In the genomic region with DNA sequence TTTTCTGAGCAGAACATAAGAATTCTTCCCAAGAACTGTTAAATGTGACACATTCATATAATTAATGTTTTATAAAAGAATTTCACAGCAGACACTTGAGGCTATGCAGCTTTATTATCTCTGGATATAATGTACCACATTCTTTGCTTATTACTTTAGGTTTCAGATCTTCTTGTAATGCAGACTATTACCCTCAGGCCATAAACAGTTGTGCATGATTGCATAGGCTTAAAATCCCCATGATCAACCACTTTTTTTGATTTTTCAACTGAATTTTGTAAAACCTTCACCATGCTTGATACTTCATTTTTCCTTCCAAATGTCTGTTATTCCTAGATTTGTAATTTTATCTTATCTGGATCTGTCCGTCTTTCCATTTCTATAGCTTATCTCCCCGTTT, we compare ENCODE assay signal across 26 cellular contexts.
DNase-seq lines count a peak whose midpoint lies in the region; ATAC-seq, FAIRE-seq and TF ChIP-seq lines count a peak whose summit lies in the region.
"Had no signal": no experiment of that assay in that cellular context is flagged by ENCODE, and none has a peak within 500 bp of the region (broad histone marks: within the 10 kb centered on the region; RNA-seq: fewer than 3 reads in every experiment).

No MANE protein-coding gene starts in this region.

- DNase-seq in ELR (ENCODE audit: low read depth), result peak; percentile 42
- peak; percentile 75 for DNase-seq in dedifferentiated amniotic fluid mesenchymal stem cell (ENCODE audit: extremely low spot score)
- DNase-seq in HepG2 (ENCODE audit: low spot score), result no peak
- DNase-seq in CD8-positive, alpha-beta T cell, result no peak
- DNase-seq in SIG-M5 (lab: John Stamatoyannopoulos, UW), result no peak
- DNase-seq: 8988T; ACHN; AML-193; BE2C; Calu3; CD4-positive, alpha-beta T cell; COR-L47; DMS53; DND-41; GF-D8; GOT3; HFFc6 had no signal

- no peaks in the 10 kb centered on the region for H3K27me3 ChIP-seq in SU-DHL-6 (ENCODE audit: low read length)
- no peaks in the 10 kb centered on the region for H3K27me3 ChIP-seq in HepG2 (ENCODE audit: control insufficient read depth in 1 of 2, insufficient read depth in 2 of 2, low read length in 2 of 2)
- H3K27me3 ChIP-seq in CD8-positive, alpha-beta T cell (ENCODE audit: insufficient read depth, low read length), result no peaks in the 10 kb centered on the region
- H3K27me3 ChIP-seq: BE2C; BLaER1 treated with 17β-estradiol and CSF1 and Interleukin-3, amounts not matched to agents 10 nM and 100 nM had no signal

- TF ChIP-seq CTCF in SU-DHL-6 (IDR thresholded peaks at IDR 0.05; ENCODE audit: insufficient read depth, low read length, poor library complexity, severe bottlenecking) (no peak), HepG2 (CRISPR knock-in tag; IDR thresholded peaks at IDR 0.05) (no peak)
- TF ChIP-seq CTCF in CD8-positive, alpha-beta T cell (IDR thresholded peaks at IDR 0.05), result no peak

- no peak overlapping the region for H3K4me3 Mint-ChIP-seq in CD8-positive, alpha-beta T cell
- H3K4me3 Mint-ChIP-seq: CD14-positive monocyte; CD4-positive, alpha-beta T cell; HFFc6 had no signal

- H3K4me3 ChIP-seq in SU-DHL-6 (ENCODE audit: insufficient read depth, low read length, poor library complexity, severe bottlenecking), result no peak overlapping the region
- H3K4me3 ChIP-seq in HepG2 (replicated peaks in 1 of 3; ENCODE audit: insufficient read depth in 1 of 3, low read depth in 2 of 3, low read length in 3 of 3), result no peak overlapping the region
- H3K4me3 ChIP-seq in CD8-positive, alpha-beta T cell (ENCODE audit: low read depth, low read length), result no peak overlapping the region
- H3K4me3 ChIP-seq: A549; BLaER1 treated with 17β-estradiol and CSF1 and Interleukin-3, amounts not matched to agents 10 nM and 100 nM; HAP-1 had no signal

- TF ChIP-seq POLR2A in HepG2 (IDR thresholded peaks at IDR 0.05; ENCODE audit: insufficient read depth in 1 of 2, low read depth in 2 of 2, low read length in 2 of 2), result no peak

- H2AFZ ChIP-seq in SU-DHL-6 (ENCODE audit: low read depth, low read length, severe bottlenecking) (peak overlapping the region; percentile 51), HepG2 (ENCODE audit: low read length) (no peak overlapping the region)

- intact Hi-C loops in HepG2 (cut with micrococcal nuclease; ENCODE audit: unreplicated experiment), result no loop called here
- intact Hi-C loops in CD8-positive, alpha-beta T cell (cut with DNase I, micrococcal nuclease), result no loop called here

- TF ChIP-seq EP300 in HepG2 (IDR thresholded peaks at IDR 0.05; ENCODE audit: low read depth in 2 of 2, low read length in 2 of 2), result no peak
- TF ChIP-seq EP300 in HepG2 (CRISPR knock-in tag; IDR thresholded peaks at IDR 0.05; ENCODE audit: borderline replicate concordance), result no peak

- H3K4me2 ChIP-seq in SU-DHL-6 (ENCODE audit: low read depth, low read length, poor library complexity, severe bottlenecking), result no peak overlapping the region
- H3K4me2 ChIP-seq in HepG2 (ENCODE audit: low read depth, low read length), result no peak overlapping the region
- H3K4me2 ChIP-seq: A549; BLaER1 treated with 17β-estradiol and CSF1 and Interleukin-3, amounts not matched to agents 10 nM and 100 nM had no signal

- no TSS peak for BruUV-seq in HepG2 (replicated peaks; lab: Mats Ljungman, UMichigan)

- ATAC-seq in HepG2 (no peak), GM18861 (IDR thresholded peaks at IDR 0.05; ENCODE audit: unreplicated experiment) (no peak)
- no peak for ATAC-seq in CD8-positive, alpha-beta T cell
- ATAC-seq: A549 had no signal

- POLR2A ChIA-PET in HepG2 (lab: Yijun Ruan, JAX), result no interaction called here
- POLR2A ChIA-PET in CD8-positive, alpha-beta T cell (lab: Charles Lee), result no interaction called here

- H3K36me3 ChIP-seq in SU-DHL-6 (ENCODE audit: low read length) (no peaks in the 10 kb centered on the region), HepG2 (replicated peaks in 1 of 2; ENCODE audit: control insufficient read depth in 1 of 2, insufficient read depth in 2 of 2, low read length in 2 of 2) (no peaks in the 10 kb centered on the region)
- H3K36me3 ChIP-seq in CD8-positive, alpha-beta T cell (ENCODE audit: insufficient read depth, low read length), result no peaks in the 10 kb centered on the region
- H3K36me3 ChIP-seq: BE2C; BLaER1 treated with 17β-estradiol and CSF1 and Interleukin-3, amounts not matched to agents 10 nM and 100 nM; HAP-1 had no signal

- H3K9ac ChIP-seq in SU-DHL-6 (ENCODE audit: low read length) (no peak overlapping the region), HepG2 (ENCODE audit: insufficient read depth, low read depth, low read length) (no peak overlapping the region)
- H3K9ac ChIP-seq: BLaER1 treated with 17β-estradiol and CSF1 and Interleukin-3, amounts not matched to agents 10 nM and 100 nM had no signal

- TF ChIP-seq RAD21 in HepG2 (CRISPR knock-in tag; IDR thresholded peaks at IDR 0.05), result no peak

- no peaks in the 10 kb centered on the region for H3K27me3 Mint-ChIP-seq in CD8-positive, alpha-beta T cell (ENCODE audit: low read depth)
- H3K27me3 Mint-ChIP-seq: CD4-positive, alpha-beta T cell had no signal

- H3K27ac ChIP-seq in SU-DHL-6 (ENCODE audit: low read depth, low read length), result no peak overlapping the region
- no peak overlapping the region for H3K27ac ChIP-seq in HepG2 (ENCODE audit: extremely low read length, insufficient read depth, low read length)
- no peak overlapping the region for H3K27ac ChIP-seq in CD8-positive, alpha-beta T cell (ENCODE audit: low read depth, low read length)
- H3K27ac ChIP-seq: A549; BLaER1 treated with 17β-estradiol and CSF1 and Interleukin-3, amounts not matched to agents 10 nM and 100 nM had no signal

- H3K27ac Mint-ChIP-seq in CD8-positive, alpha-beta T cell, result no peak overlapping the region
- H3K27ac Mint-ChIP-seq: CD14-positive monocyte; CD4-positive, alpha-beta T cell; HFFc6 had no signal

- H3K79me2 ChIP-seq in SU-DHL-6 (ENCODE audit: insufficient read depth, low read length), result no peaks in the 10 kb centered on the region
- no peaks in the 10 kb centered on the region for H3K79me2 ChIP-seq in HepG2 (ENCODE audit: insufficient read depth, low read length)

- WGBS in HepG2 (ENCODE audit: low lambda C conversion rate), result 20% methylated on average over 2 of the region's 2 CpGs

- peaks cover 21% of the 10 kb centered on the region for H3K9me3 Mint-ChIP-seq in CD8-positive, alpha-beta T cell
- H3K9me3 Mint-ChIP-seq: CD4-positive, alpha-beta T cell had no signal

- no peaks in the 10 kb centered on the region for H3F3A ChIP-seq in SU-DHL-6 (ENCODE audit: insufficient read depth)

- no peaks in the 10 kb centered on the region for H3K9me2 ChIP-seq in SU-DHL-6 (replicated peaks; ENCODE audit: insufficient read depth, low read length)

- FAIRE-seq in HepG2 (lab: Jason Lieb, UNC), result no peak
- FAIRE-seq: A549, GM12891, GM18507, H54 had no signal

- H3K9me3 ChIP-seq in SU-DHL-6 (ENCODE audit: insufficient read depth, low read length) (peaks cover 12% of the 10 kb centered on the region; the same call in 1 of the 2 replicates), HepG2 (ENCODE audit: low read length) (0 out of 2 replicates have a peak, but pooled peaks cover 9% of the 10 kb centered on the region)
- H3K9me3 ChIP-seq in CD8-positive, alpha-beta T cell (ENCODE audit: low read length), result peaks cover 7% of the 10 kb centered on the region
- H3K9me3 ChIP-seq: BE2C had no signal

- H3K4me1 Mint-ChIP-seq in CD8-positive, alpha-beta T cell (ENCODE audit: low read depth), result no peaks in the 10 kb centered on the region
- H3K4me1 Mint-ChIP-seq: CD14-positive monocyte had no signal

- CTCF ChIA-PET in HepG2 (lab: Yijun Ruan, JAX; ENCODE audit: low intra/inter-chr PET ratio, low total read pairs), result no interaction called here
- CTCF ChIA-PET in CD8-positive, alpha-beta T cell (lab: Charles Lee), result no interaction called here

- no peaks in the 10 kb centered on the region for H4K20me1 ChIP-seq in SU-DHL-6 (ENCODE audit: low read depth, low read length)
- H4K20me1 ChIP-seq in HepG2 (ENCODE audit: insufficient read depth, low read length), result no peaks in the 10 kb centered on the region
- H4K20me1 ChIP-seq: BLaER1 treated with 17β-estradiol and CSF1 and Interleukin-3, amounts not matched to agents 10 nM and 100 nM had no signal

- H3K36me3 Mint-ChIP-seq in CD8-positive, alpha-beta T cell, result no peaks in the 10 kb centered on the region
- H3K36me3 Mint-ChIP-seq: CD14-positive monocyte had no signal

- H3K4me1 ChIP-seq in HepG2 (ENCODE audit: insufficient read depth, low read length), result no peaks in the 10 kb centered on the region
- no peaks in the 10 kb centered on the region for H3K4me1 ChIP-seq in CD8-positive, alpha-beta T cell (ENCODE audit: insufficient read depth, low read length)
- H3K4me1 ChIP-seq: A549, BE2C had no signal

- in situ Hi-C loops in HepG2 (cut with HindIII; ENCODE audit: extremely low pct_ligation_motif_present, low pct_unique_long_range_greater_than_20kb), result no loop called here

TF ChIP-seq in HepG2, 621 proteins besides CTCF, POLR2A, EP300 and RAD21 (continues in another document):
- no peak for TF ChIP-seq KLF16 (CRISPR knock-in tag; IDR thresholded peaks at IDR 0.05)
- no peak for TF ChIP-seq ZNF510 (CRISPR knock-in tag; IDR thresholded peaks at IDR 0.05; ENCODE audit: low read depth)
- TF ChIP-seq HMGA1 (CRISPR knock-in tag; conservative IDR thresholded peaks at IDR 0.05), result no peak
- no peak for TF ChIP-seq XBP1 (CRISPR knock-in tag; IDR thresholded peaks at IDR 0.05)
- TF ChIP-seq EZH2 (conservative IDR thresholded peaks at IDR 0.05; ENCODE audit: low read depth, low read length), result no peak

Comparison
In these comparisons a context has a peak if more than half of its experiments do, and no peak if none do; other contexts are left out.
1. DNase-seq: peak in ELR (single experiment) and dedifferentiated amniotic fluid mesenchymal stem cell (single experiment); none in HepG2 (single experiment), CD8-positive, alpha-beta T cell (0 of 7) and SIG-M5 (single experiment).